In genomic region chr9:82780017-82780416, GRCh38 we compare ENCODE assay signal across 27 cellular contexts.
"Had no signal": no experiment of that assay in that cellular context is flagged by ENCODE, and none has a peak within 500 bp of the region (broad histone marks: within the 10 kb centered on the region; RNA-seq: fewer than 3 reads in every experiment).

No MANE protein-coding gene starts in this region.

- H3K4me1 ChIP-seq: colonic mucosa, esophagus muscularis mucosa, esophagus squamous epithelium, foreskin keratinocyte, gastrocnemius medialis, gastroesophageal sphincter, heart left ventricle, heart right ventricle had no signal

- ATAC-seq: effector memory CD8-positive, alpha-beta T cell; esophagus mucosa; foreskin keratinocyte; gastrocnemius medialis; gastroesophageal sphincter; heart left ventricle; heart right ventricle had no signal

- H3K4me3 ChIP-seq: colonic mucosa, coronary artery, dorsolateral prefrontal cortex, esophagus muscularis mucosa, esophagus squamous epithelium, gastrocnemius medialis, gastroesophageal sphincter, heart left ventricle, heart right ventricle had no signal

- H3K36me3 ChIP-seq: colonic mucosa, esophagus muscularis mucosa, esophagus squamous epithelium, gastrocnemius medialis, gastroesophageal sphincter, heart left ventricle, heart right ventricle had no signal

- H3K9me3 ChIP-seq: colonic mucosa, esophagus squamous epithelium, gastrocnemius medialis, gastroesophageal sphincter had no signal

- DNase-seq: colonic mucosa; cortex of kidney; dermis blood vessel endothelial cell; dorsolateral prefrontal cortex; effector CD4-positive, alpha-beta T cell; effector CD8-positive, alpha-beta T cell; effector memory CD4-positive, alpha-beta T cell; effector memory CD8-positive, alpha-beta T cell; endodermal cell; erythroblast; esophagus squamous epithelium; foreskin fibroblast; foreskin keratinocyte; foreskin melanocyte; gastrocnemius medialis; glutamatergic neuron; head of caudate nucleus; heart left ventricle; heart right ventricle had no signal

- H3K27me3 ChIP-seq: colonic mucosa, dorsolateral prefrontal cortex, esophagus muscularis mucosa, esophagus squamous epithelium, foreskin keratinocyte, gastrocnemius medialis, gastroesophageal sphincter, heart left ventricle, heart right ventricle had no signal

- H3K27ac ChIP-seq: colonic mucosa, coronary artery, dorsolateral prefrontal cortex, epithelial cell of prostate, esophagus muscularis mucosa, esophagus squamous epithelium, foreskin keratinocyte, gastrocnemius medialis, gastroesophageal sphincter, heart left ventricle, heart right ventricle had no signal

- FAIRE-seq: colon, endothelial cell of umbilical vein, frontal cortex had no signal
